ENCODE assay signal across 8 cellular contexts in the genomic region with DNA sequence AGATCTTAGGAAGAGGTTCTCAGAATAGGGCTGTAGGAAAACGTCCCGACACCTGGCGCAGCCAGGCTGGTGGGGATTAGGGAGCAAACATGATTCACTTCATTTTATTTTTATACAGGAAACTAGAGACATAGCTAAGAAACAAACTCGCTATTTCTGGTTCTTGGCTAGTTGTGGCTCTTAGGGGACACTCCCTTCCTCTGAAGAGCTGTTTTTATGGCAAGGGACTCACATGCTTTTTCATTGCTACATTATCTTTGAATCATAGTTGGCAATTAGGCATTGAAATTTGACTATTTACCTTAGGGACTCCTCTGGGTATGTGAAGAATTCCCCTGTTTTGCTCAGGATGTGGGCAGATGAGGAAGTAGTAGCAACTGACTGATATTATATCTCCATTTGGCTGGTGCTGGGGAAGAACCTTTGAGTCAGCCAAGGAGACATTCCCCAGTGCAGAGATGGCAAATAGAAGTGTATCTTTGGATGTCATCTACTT.
DNase-seq lines count a peak whose midpoint lies in the region; ATAC-seq and TF ChIP-seq lines count a peak whose summit lies in the region.

No MANE protein-coding gene starts in this region.

- peak overlapping the region; percentile 50 for H3K4me3 Mint-ChIP-seq in T-helper 1 cell treated with Interleukin-12 subunit alpha and Interleukin-12 subunit beta and Interleukin-4 antibody, amounts not matched to agents 30 μg/mL and 1 μg/mL, for 36 hours

- ATAC-seq in HG03025 (IDR thresholded peaks at IDR 0.05; ENCODE audit: low FRiP score, unreplicated experiment) (peak; percentile 36), gastroesophageal sphincter (peak; percentile 73)

- no peaks in the 10 kb centered on the region for H3K9me2 ChIP-seq in hepatocyte (replicated peaks; ENCODE audit: insufficient read depth)

- WGBS in gastroesophageal sphincter (ENCODE audit: low coverage in 1 of 2), 2 donors: 30 to 75% methylated on average over 3 to 4 of the region's 4 CpGs
- WGBS in hepatocyte (ENCODE audit: low lambda C conversion rate, missing lambda C conversion rate): 78% methylated on average over 4 of the region's 4 CpGs

- peaks cover 0 to 23% (median 0%) of the 10 kb centered on the region in 3 donors for H3K9me3 ChIP-seq in gastroesophageal sphincter
- no peaks in the 10 kb centered on the region for H3K9me3 ChIP-seq in hepatocyte (ENCODE audit: low read depth)

- H4K20me1 ChIP-seq in hepatocyte (ENCODE audit: insufficient read depth, poor library complexity, severe bottlenecking): no peaks in the 10 kb centered on the region

- H3K36me3 ChIP-seq in gastroesophageal sphincter: no peaks in the 10 kb centered on the region
- H3K36me3 ChIP-seq in hepatocyte (replicated peaks; ENCODE audit: insufficient read depth, low read depth): no peaks in the 10 kb centered on the region

- TF ChIP-seq EP300 in gastroesophageal sphincter (IDR thresholded peaks at IDR 0.05): no peak

- TF ChIP-seq CTCF in gastroesophageal sphincter (IDR thresholded peaks at IDR 0.05) (no peak), hepatocyte (IDR thresholded peaks at IDR 0.05; ENCODE audit: poor library complexity) (no peak)

- H3K27ac ChIP-seq in gastroesophageal sphincter (peak overlapping the region in 2 of 4 donors; percentile 32 to 44), hepatocyte (no peak overlapping the region)

- peak overlapping the region; percentile 83 for H3K27ac Mint-ChIP-seq in T-helper 1 cell treated with Interleukin-12 subunit alpha and Interleukin-12 subunit beta and Interleukin-4 antibody, amounts not matched to agents 30 μg/mL and 1 μg/mL, for 36 hours

- H3K4me2 ChIP-seq in hepatocyte: no peak overlapping the region

- H3K4me1 ChIP-seq in gastroesophageal sphincter: peaks cover 0 to 18% (median 7%) of the 10 kb centered on the region in 3 donors
- peaks cover 10% of the 10 kb centered on the region for H3K4me1 ChIP-seq in hepatocyte (ENCODE audit: insufficient read depth)

- DNase-seq in stimulated activated CD4-positive, alpha-beta T cell treated with anti-CD3 and anti-CD28 coated beads, Interleukin-15, amount 100 ng/mL, for 24 hours: peak; percentile 53
- DNase-seq in stimulated activated CD4-positive, alpha-beta T cell treated with anti-CD3 and anti-CD28 coated beads, Interleukin-4, amount 100 ng/mL, for 1 hour: no peak
- DNase-seq in hepatocyte (ENCODE audit: low spot score) (no peak), DMS53 (lab: John Stamatoyannopoulos, UW) (no peak), NCI-H146 (lab: John Stamatoyannopoulos, UW) (no peak)

- H3K79me2 ChIP-seq in hepatocyte: no peaks in the 10 kb centered on the region

- H3K36me3 Mint-ChIP-seq in T-helper 1 cell treated with Interleukin-12 subunit alpha and Interleukin-12 subunit beta and Interleukin-4 antibody, amounts not matched to agents 30 μg/mL and 1 μg/mL, for 36 hours (ENCODE audit: low read depth): peaks cover 22% of the 10 kb centered on the region

- no peak for TF ChIP-seq POLR2A in gastroesophageal sphincter (IDR thresholded peaks at IDR 0.05)

- H2AFZ ChIP-seq in hepatocyte: no peak overlapping the region

- H3K27me3 ChIP-seq in gastroesophageal sphincter (no peaks in the 10 kb centered on the region), hepatocyte (no peaks in the 10 kb centered on the region)

- H3K27me3 Mint-ChIP-seq in T-helper 1 cell treated with Interleukin-12 subunit alpha and Interleukin-12 subunit beta and Interleukin-4 antibody, amounts not matched to agents 30 μg/mL and 1 μg/mL, for 36 hours (ENCODE audit: low read depth): no peaks in the 10 kb centered on the region

- peaks cover 26% of the 10 kb centered on the region for H3K9me3 Mint-ChIP-seq in T-helper 1 cell treated with Interleukin-12 subunit alpha and Interleukin-12 subunit beta and Interleukin-4 antibody, amounts not matched to agents 30 μg/mL and 1 μg/mL, for 36 hours

- H3K4me3 ChIP-seq in gastroesophageal sphincter: no peak overlapping the region
- no peak overlapping the region for H3K4me3 ChIP-seq in hepatocyte

- peaks cover 46% of the 10 kb centered on the region for H3K4me1 Mint-ChIP-seq in T-helper 1 cell treated with Interleukin-12 subunit alpha and Interleukin-12 subunit beta and Interleukin-4 antibody, amounts not matched to agents 30 μg/mL and 1 μg/mL, for 36 hours (ENCODE audit: low read depth)
